Comparison of ENCODE assay signal across 20 cellular contexts in the genomic region with DNA sequence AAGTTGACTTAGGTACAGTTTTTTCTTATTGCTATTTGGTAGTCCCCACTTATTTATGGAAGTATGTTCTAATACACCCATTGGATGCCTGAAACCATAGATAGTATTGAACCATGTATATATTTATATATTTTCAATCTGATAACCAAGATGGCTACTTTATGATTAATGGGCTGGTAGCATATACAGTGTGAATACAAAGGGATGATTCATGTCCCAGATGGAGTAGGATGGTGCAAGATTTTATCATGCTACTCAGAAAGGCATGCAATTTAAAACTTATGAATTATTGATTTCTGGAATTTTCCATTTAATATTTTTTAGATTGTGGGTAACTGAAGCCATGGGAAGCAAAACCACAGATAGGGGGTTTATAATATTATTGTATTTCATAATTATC.
"Had no signal": no experiment of that assay in that cellular context is flagged by ENCODE, and none has a peak within 500 bp of the region (broad histone marks: within the 10 kb centered on the region; RNA-seq: fewer than 3 reads in every experiment).

No MANE protein-coding gene starts in this region.

- H3K27ac Mint-ChIP-seq: activated CD4-positive, alpha-beta T cell treated with anti-CD3 and anti-CD28 coated beads, Interleukin-2, amount 10 ng/mL, durations not matched to agents 24 days and 14 days; activated CD8-positive, alpha-beta T cell treated with anti-CD3 and anti-CD28 coated beads, Interleukin-2, amount 10 ng/mL, durations not matched to agents 7 days and 5 days; activated naive CD4-positive, alpha-beta T cell treated with anti-CD3 and anti-CD28 coated beads for 36 hours; activated naive CD8-positive, alpha-beta T cell treated with anti-CD3 and anti-CD28 coated beads, Interleukin-2, amount 50 U/mL, for 24 hours; immature natural killer cell; memory B cell had no signal

- H3K4me1 Mint-ChIP-seq: activated CD4-positive, alpha-beta T cell treated with anti-CD3 and anti-CD28 coated beads, Interleukin-2, amount 10 ng/mL, durations not matched to agents 24 days and 14 days; activated naive CD8-positive, alpha-beta T cell treated with anti-CD3 and anti-CD28 coated beads, Interleukin-2, amount 50 U/mL, for 24 hours; immature natural killer cell; memory B cell had no signal

- H3K4me1 ChIP-seq: esophagus squamous epithelium, tibial nerve had no signal

- DNase-seq: activated CD4-positive, alpha-beta T cell treated with anti-CD3 and anti-CD28 coated beads, Interleukin-2, amount 10 ng/mL, durations not matched to agents 24 days and 14 days; activated CD4-positive, CD25-positive, alpha-beta regulatory T cell; activated CD8-positive, alpha-beta T cell treated with anti-CD3 and anti-CD28 coated beads, Interleukin-2, amount 10 ng/mL, durations not matched to agents 7 days and 5 days; activated naive CD4-positive, alpha-beta T cell treated with anti-CD3 and anti-CD28 coated beads for 36 hours; activated naive CD8-positive, alpha-beta T cell treated with anti-CD3 and anti-CD28 coated beads, Interleukin-2, amount 50 U/mL, for 24 hours; activated T-cell treated with anti-CD3 and anti-CD28 coated beads, Interleukin-2, amount 50 U/mL, for 4 hours; aorta; brain microvascular endothelial cell; effector CD4-positive, alpha-beta T cell; esophagus squamous epithelium; immature natural killer cell; left ventricle myocardium superior; retina; stimulated activated CD4-positive, alpha-beta T cell treated with anti-CD3 and anti-CD28 coated beads, Interleukin-2, amount 100 ng/mL, for 24 hours; stimulated activated naive CD4-positive, alpha-beta T cell treated with Interleukin-2 at 50 U/mL for 16 hours; substantia nigra; T-helper 1 cell; T-helper 9 cell had no signal

- H3K4me3 Mint-ChIP-seq: activated CD4-positive, alpha-beta T cell treated with anti-CD3 and anti-CD28 coated beads, Interleukin-2, amount 10 ng/mL, durations not matched to agents 24 days and 14 days; activated CD8-positive, alpha-beta T cell treated with anti-CD3 and anti-CD28 coated beads, Interleukin-2, amount 10 ng/mL, durations not matched to agents 7 days and 5 days; activated naive CD4-positive, alpha-beta T cell treated with anti-CD3 and anti-CD28 coated beads for 36 hours; activated naive CD8-positive, alpha-beta T cell treated with anti-CD3 and anti-CD28 coated beads, Interleukin-2, amount 50 U/mL, for 24 hours; activated T-cell treated with anti-CD3 and anti-CD28 coated beads, Interleukin-2, amount 50 U/mL, for 4 hours; immature natural killer cell; memory B cell had no signal

- H3K27ac ChIP-seq: brain microvascular endothelial cell, esophagus squamous epithelium, tibial nerve had no signal

- ATAC-seq: activated CD8-positive, alpha-beta T cell treated with anti-CD3 and anti-CD28 coated beads, Interleukin-2, amount 10 ng/mL, durations not matched to agents 7 days and 5 days; activated naive CD8-positive, alpha-beta T cell treated with anti-CD3 and anti-CD28 coated beads, Interleukin-2, amount 50 U/mL, for 24 hours; activated T-cell treated with anti-CD3 and anti-CD28 coated beads, Interleukin-2, amount 50 U/mL, for 4 hours; left ventricle myocardium superior had no signal

- H3K9me3 ChIP-seq: esophagus squamous epithelium, tibial nerve had no signal

- H3K9me3 Mint-ChIP-seq: activated CD4-positive, alpha-beta T cell treated with anti-CD3 and anti-CD28 coated beads, Interleukin-2, amount 10 ng/mL, durations not matched to agents 24 days and 14 days; activated naive CD4-positive, alpha-beta T cell treated with anti-CD3 and anti-CD28 coated beads for 36 hours; activated naive CD8-positive, alpha-beta T cell treated with anti-CD3 and anti-CD28 coated beads, Interleukin-2, amount 50 U/mL, for 24 hours; activated T-cell treated with anti-CD3 and anti-CD28 coated beads, Interleukin-2, amount 50 U/mL, for 4 hours; immature natural killer cell; memory B cell had no signal

- H3K27me3 ChIP-seq: brain microvascular endothelial cell, esophagus squamous epithelium, tibial nerve had no signal

- H3K27me3 Mint-ChIP-seq: activated CD4-positive, alpha-beta T cell treated with anti-CD3 and anti-CD28 coated beads, Interleukin-2, amount 10 ng/mL, durations not matched to agents 24 days and 14 days; activated naive CD8-positive, alpha-beta T cell treated with anti-CD3 and anti-CD28 coated beads, Interleukin-2, amount 50 U/mL, for 24 hours; memory B cell had no signal

- H3K4me3 ChIP-seq: esophagus squamous epithelium, tibial nerve had no signal
